8 cellular contexts compared by ENCODE assay signal in genomic region chr5:160271396-160271795, GRCh38. TPM values are rescaled to one million over a fixed set of nuclear protein-coding genes. Genes with fewer than 3 reads are reported as not detected.
A peak's percentile ranks its signal among the peaks of the same experiment; 100 is the strongest.
DNase-seq lines count a peak whose midpoint lies in the region; ATAC-seq and TF ChIP-seq lines count a peak whose summit lies in the region.

No MANE protein-coding gene starts in this region.

- ATAC-seq in HG02678 (IDR thresholded peaks at IDR 0.05; ENCODE audit: unreplicated experiment) (peak; percentile 60), lung (ENCODE audit: insufficient read depth, low FRiP score) (peak; percentile 70), aorta (ENCODE audit: low FRiP score) (no peak), HG02763 (IDR thresholded peaks at IDR 0.05; ENCODE audit: unreplicated experiment) (no peak)

- WGBS in lung, 2 donors, result 10 to 15% methylated on average over 8 of the region's 8 CpGs
- 35 to 44% methylated on average over 8 of the region's 8 CpGs for WGBS in aorta, 2 donors

- H3K27ac ChIP-seq in VCaP (peak overlapping the region; percentile 92), lung (ENCODE audit: low read depth in 1 of 2, low read length in 1 of 2) (peak overlapping the region in 1 of 2 donors; percentile 90), aorta (ENCODE audit: low read depth in 1 of 2, low read length in 2 of 2) (no peak overlapping the region)

- intact Hi-C loops in aorta (cut with DNase I), result no loop called here

- DNase-seq in DMS53 treated with DMSO at 0.1 percent for 48 hours (lab: John Stamatoyannopoulos, UW; ENCODE audit: unreplicated experiment) (peak; percentile 86), lung (ENCODE audit: low spot score) (peak; percentile 40), aorta (no peak), HK-2 (ENCODE audit: unreplicated experiment) (no peak)
- DNase-seq in activated CD4-positive, alpha-beta T cell treated with anti-CD3 and anti-CD28 coated beads for 4 hours, result no peak

- no peaks in the 10 kb centered on the region for H3K9me3 ChIP-seq in lung (ENCODE audit: control insufficient read depth in 2 of 2, insufficient read depth in 1 of 2, low read length in 1 of 2)
- no peaks in the 10 kb centered on the region for H3K9me3 ChIP-seq in aorta (ENCODE audit: control insufficient read depth, low read length)

- H3K4me1 ChIP-seq in lung (ENCODE audit: control insufficient read depth in 2 of 2, insufficient read depth in 2 of 2, low read length in 2 of 2) (peaks cover 16 to 18% of the 10 kb centered on the region in 2 donors), aorta (ENCODE audit: control insufficient read depth in 1 of 2, insufficient read depth in 2 of 2, low read length in 2 of 2) (no peaks in the 10 kb centered on the region)

- H3K36me3 ChIP-seq in lung (ENCODE audit: control insufficient read depth in 2 of 2, insufficient read depth in 2 of 2, low read length in 2 of 2), result peaks cover 0 to 2% of the 10 kb centered on the region in 2 donors
- H3K36me3 ChIP-seq in aorta (ENCODE audit: control insufficient read depth in 1 of 2, insufficient read depth in 2 of 2, low read length in 1 of 2), result no peaks in the 10 kb centered on the region

- TF ChIP-seq CTCF in VCaP (conservative IDR thresholded peaks at IDR 0.05) (no peak), lung (IDR thresholded peaks at IDR 0.05; ENCODE audit: control extremely low read depth, extremely low read depth) (no peak)

- H3K27me3 ChIP-seq in lung (ENCODE audit: control insufficient read depth, insufficient read depth) (no peaks in the 10 kb centered on the region), aorta (ENCODE audit: control insufficient read depth in 1 of 2, insufficient read depth in 2 of 2, low read length in 1 of 2) (no peaks in the 10 kb centered on the region)

- H3K4me3 ChIP-seq in lung, result no peak overlapping the region
- no peak overlapping the region for H3K4me3 ChIP-seq in aorta (ENCODE audit: low read length in 2 of 2)

RNA-seq across cellular contexts. Expression of gene CCNJL, which starts 41.0 kb away (rescaled TPM):
- total RNA-seq in lung, result 10 to 100 TPM in 1 of 2 donors, 1 to 10 TPM in 1; 9.1 to 22.3 TPM
- polyA plus RNA-seq in lung, result 10 to 100 TPM; 10.4 to 16.5 TPM
- 1 to 10 TPM; 2.6 to 3.5 TPM for total RNA-seq in aorta
- polyA plus RNA-seq in aorta, result under 1 TPM in 1 of 2 donors, not detected in 1; 0.18 TPM

RNA-seq across cellular contexts. Expression of gene FABP6, which starts 42.1 kb away (rescaled TPM):
- total RNA-seq in lung (10 to 100 TPM in 1 of 2 donors, 1 to 10 TPM in 1; 5.0 to 13.1 TPM), aorta (not detected)
- polyA plus RNA-seq in lung (1 to 10 TPM; 6.0 to 6.6 TPM), aorta (not detected)

Comparison
In these comparisons a context has a peak if more than half of its experiments do, and no peak if none do; other contexts are left out.
1. DNase-seq: peak in DMS53 treated with DMSO at 0.1 percent for 48 hours (single experiment) and lung (single experiment); none in aorta (0 of 2), HK-2 (single experiment) and activated CD4-positive, alpha-beta T cell treated with anti-CD3 and anti-CD28 coated beads for 4 hours (0 of 2).
2. ATAC-seq: peak in HG02678 (single experiment) and lung (single experiment); none in aorta (single experiment) and HG02763 (single experiment).
3. RNA of gene FABP6, which starts 42.1 kb away (total RNA-seq): 5.0 to 13.1 TPM in lung; not detected in aorta; every median in the first group is over 4 times any median in the second.